Comparison of ENCODE assay signal across 19 cellular contexts in genomic region chr12:24049771-24050170, GRCh38.
"Had no signal": no experiment of that assay in that cellular context is flagged by ENCODE, and none has a peak within 500 bp of the region (broad histone marks: within the 10 kb centered on the region; RNA-seq: fewer than 3 reads in every experiment).

No MANE protein-coding gene starts in this region.

- H3K9me3 ChIP-seq: prostate gland had no signal

- H3K4me1 ChIP-seq: prostate gland had no signal

- H3K27me3 ChIP-seq: esophagus squamous epithelium, heart left ventricle, upper lobe of right lung had no signal

- H3K36me3 ChIP-seq: esophagus squamous epithelium, heart left ventricle, prostate gland, upper lobe of right lung had no signal

- H3K4me3 ChIP-seq: dorsolateral prefrontal cortex, esophagus squamous epithelium, heart left ventricle, lung, prostate gland, upper lobe of right lung had no signal

- H3K27me3 Mint-ChIP-seq: activated CD4-positive, alpha-beta T cell treated with anti-CD3 and anti-CD28 coated beads, Interleukin-2, amount 10 ng/mL, durations not matched to agents 7 days and 5 days; activated naive CD4-positive, alpha-beta T cell treated with anti-CD3 and anti-CD28 coated beads, Interleukin-2, amount 50 U/mL, for 24 hours; naive thymus-derived CD8-positive, alpha-beta T cell had no signal

- H3K36me3 Mint-ChIP-seq: activated naive CD4-positive, alpha-beta T cell treated with anti-CD3 and anti-CD28 coated beads, Interleukin-2, amount 50 U/mL, for 24 hours; naive thymus-derived CD8-positive, alpha-beta T cell had no signal

- ATAC-seq: activated CD4-positive, CD25-positive, alpha-beta regulatory T cell treated with anti-CD3 and anti-CD28 coated beads, Interleukin-2, amount 50 U/mL, for 24 hours; activated CD8-positive, alpha-beta T cell treated with anti-CD3 and anti-CD28 coated beads, Interleukin-2, amount 10 ng/mL, durations not matched to agents 7 days and 5 days; heart left ventricle; naive thymus-derived CD8-positive, alpha-beta T cell; upper lobe of right lung had no signal

- H3K27ac ChIP-seq: dorsolateral prefrontal cortex, esophagus squamous epithelium, heart left ventricle, prostate gland, upper lobe of right lung, VCaP had no signal

- H3K4me1 Mint-ChIP-seq: activated CD4-positive, alpha-beta T cell treated with anti-CD3 and anti-CD28 coated beads, Interleukin-2, amount 10 ng/mL, durations not matched to agents 7 days and 5 days had no signal

- H3K27ac Mint-ChIP-seq: activated CD4-positive, alpha-beta T cell treated with anti-CD3 and anti-CD28 coated beads, Interleukin-2, amount 10 ng/mL, durations not matched to agents 7 days and 5 days; activated CD8-positive, alpha-beta T cell treated with anti-CD3 and anti-CD28 coated beads, Interleukin-2, amount 10 ng/mL, durations not matched to agents 7 days and 5 days; activated naive CD4-positive, alpha-beta T cell treated with anti-CD3 and anti-CD28 coated beads, Interleukin-2, amount 50 U/mL, for 24 hours; endodermal cell; naive thymus-derived CD8-positive, alpha-beta T cell had no signal

- DNase-seq: activated CD4-positive, alpha-beta T cell treated with anti-CD3 and anti-CD28 coated beads, Interleukin-2, amount 10 ng/mL, durations not matched to agents 7 days and 5 days; activated CD8-positive, alpha-beta T cell treated with anti-CD3 and anti-CD28 coated beads, Interleukin-2, amount 10 ng/mL, durations not matched to agents 7 days and 5 days; activated gamma-delta T cell treated with Interleukin-2 at 50 U/mL for 16 hours; aorta; central memory CD4-positive, alpha-beta T cell; dorsolateral prefrontal cortex; endodermal cell; esophagus squamous epithelium; heart left ventricle; kidney; naive thymus-derived CD8-positive, alpha-beta T cell; stimulated activated CD4-positive, alpha-beta T cell treated with anti-CD3 and anti-CD28 coated beads, Interleukin-4, amount 100 ng/mL, for 24 hours; stimulated activated naive CD4-positive, alpha-beta T cell treated with Interleukin-2 at 50 U/mL for 16 hours; upper lobe of right lung had no signal

- H3K9me3 Mint-ChIP-seq: activated CD4-positive, alpha-beta T cell treated with anti-CD3 and anti-CD28 coated beads, Interleukin-2, amount 10 ng/mL, durations not matched to agents 7 days and 5 days; activated naive CD4-positive, alpha-beta T cell treated with anti-CD3 and anti-CD28 coated beads, Interleukin-2, amount 50 U/mL, for 24 hours had no signal

- H3K4me3 Mint-ChIP-seq: activated CD4-positive, alpha-beta T cell treated with anti-CD3 and anti-CD28 coated beads, Interleukin-2, amount 10 ng/mL, durations not matched to agents 7 days and 5 days; activated CD8-positive, alpha-beta T cell treated with anti-CD3 and anti-CD28 coated beads, Interleukin-2, amount 10 ng/mL, durations not matched to agents 7 days and 5 days; activated naive CD4-positive, alpha-beta T cell treated with anti-CD3 and anti-CD28 coated beads, Interleukin-2, amount 50 U/mL, for 24 hours; endodermal cell; naive thymus-derived CD8-positive, alpha-beta T cell had no signal
